ENCODE assay signal across 19 cellular contexts in genomic region chr2:196372811-196373664, GRCh38.
DNase-seq lines count a peak whose midpoint lies in the region; ATAC-seq and TF ChIP-seq lines count a peak whose summit lies in the region.
"Had no signal": no experiment of that assay in that cellular context is flagged by ENCODE, and none has a peak within 500 bp of the region (broad histone marks: within the 10 kb centered on the region; RNA-seq: fewer than 3 reads in every experiment).

No MANE protein-coding gene starts in this region.

- CTCF ChIA-PET in activated naive CD4-positive, alpha-beta T cell treated with anti-CD3 and anti-CD28 coated beads, Interleukin-2, amount 10 ng/mL, durations not matched to agents 7 days and 5 days (lab: Charles Lee), result no interaction called here

- TF ChIP-seq POLR2A in uterus (IDR thresholded peaks at IDR 0.05), result no peak

- ATAC-seq in omental fat pad (ENCODE audit: low FRiP score), result peak; percentile 86
- ATAC-seq: activated CD8-positive, alpha-beta memory T cell treated with anti-CD3 and anti-CD28 coated beads, Interleukin-2, amount 10 ng/mL, durations not matched to agents 7 days and 5 days; effector memory CD8-positive, alpha-beta T cell; Panc1; WTC11 had no signal

- intact Hi-C loops in uterus (cut with DNase I; ENCODE audit: low total_unique reads), result no loop called here

- no peaks in the 10 kb centered on the region for H3K4me1 Mint-ChIP-seq in immature natural killer cell
- H3K4me1 Mint-ChIP-seq in activated naive CD4-positive, alpha-beta T cell treated with anti-CD3 and anti-CD28 coated beads, Interleukin-2, amount 10 ng/mL, durations not matched to agents 7 days and 5 days, result no peaks in the 10 kb centered on the region
- H3K4me1 Mint-ChIP-seq: activated CD8-positive, alpha-beta memory T cell treated with anti-CD3 and anti-CD28 coated beads, Interleukin-2, amount 10 ng/mL, durations not matched to agents 7 days and 5 days had no signal

- DNase-seq in cerebellar cortex (ENCODE audit: low spot score), result peak; percentile 30
- DNase-seq in glomerular endothelial cell (ENCODE audit: extremely low read depth, low read depth, low spot score), result peak; percentile 61
- no peak for DNase-seq in omental fat pad (ENCODE audit: low spot score)
- no peak for DNase-seq in uterus
- DNase-seq in immature natural killer cell, result no peak
- no peak for DNase-seq in cortex of kidney (lab: John Stamatoyannopoulos, UW)
- DNase-seq in activated naive CD4-positive, alpha-beta T cell treated with anti-CD3 and anti-CD28 coated beads, Interleukin-2, amount 10 ng/mL, durations not matched to agents 7 days and 5 days, result no peak
- DNase-seq: activated CD8-positive, alpha-beta memory T cell treated with anti-CD3 and anti-CD28 coated beads, Interleukin-2, amount 10 ng/mL, durations not matched to agents 7 days and 5 days; activated effector memory CD4-positive, alpha-beta T cell treated with anti-CD3 and anti-CD28 coated beads, Interleukin-2, amount 50 U/mL, for 16 hours; brain microvascular endothelial cell; effector memory CD8-positive, alpha-beta T cell; HFFc6; islet precursor cell; NCI-H2081; NCI-H526; ovary had no signal

- TF ChIP-seq CTCF in omental fat pad (IDR thresholded peaks at IDR 0.05) (no peak), uterus (IDR thresholded peaks at IDR 0.05) (no peak)

- peaks cover 0 to 14% (median 3%) of the 10 kb centered on the region in 6 donors for H3K9me3 Mint-ChIP-seq in immature natural killer cell
- H3K9me3 Mint-ChIP-seq in activated naive CD4-positive, alpha-beta T cell treated with anti-CD3 and anti-CD28 coated beads, Interleukin-2, amount 10 ng/mL, durations not matched to agents 7 days and 5 days, result peaks cover 8% of the 10 kb centered on the region

- H3K9me3 ChIP-seq in uterus, result no peaks in the 10 kb centered on the region
- H3K9me3 ChIP-seq: ovary had no signal

- H3K27me3 Mint-ChIP-seq in immature natural killer cell (ENCODE audit: low read depth in 3 of 3), result peaks cover 1 to 7% (median 3%) of the 10 kb centered on the region in 3 donors
- H3K27me3 Mint-ChIP-seq in activated naive CD4-positive, alpha-beta T cell treated with anti-CD3 and anti-CD28 coated beads, Interleukin-2, amount 10 ng/mL, durations not matched to agents 7 days and 5 days, result peaks cover 7% of the 10 kb centered on the region

- H3K36me3 Mint-ChIP-seq in immature natural killer cell, result no peaks in the 10 kb centered on the region
- no peaks in the 10 kb centered on the region for H3K36me3 Mint-ChIP-seq in activated naive CD4-positive, alpha-beta T cell treated with anti-CD3 and anti-CD28 coated beads, Interleukin-2, amount 10 ng/mL, durations not matched to agents 7 days and 5 days
- H3K36me3 Mint-ChIP-seq: WTC11 had no signal

- no peaks in the 10 kb centered on the region for H3K27me3 ChIP-seq in uterus
- H3K27me3 ChIP-seq: brain microvascular endothelial cell, ovary had no signal

- H3K36me3 ChIP-seq in uterus, result no peaks in the 10 kb centered on the region
- H3K36me3 ChIP-seq: brain microvascular endothelial cell, ovary had no signal

- H3K4me3 Mint-ChIP-seq in immature natural killer cell, result no peak overlapping the region
- no peak overlapping the region for H3K4me3 Mint-ChIP-seq in activated naive CD4-positive, alpha-beta T cell treated with anti-CD3 and anti-CD28 coated beads, Interleukin-2, amount 10 ng/mL, durations not matched to agents 7 days and 5 days
- H3K4me3 Mint-ChIP-seq: activated CD8-positive, alpha-beta memory T cell treated with anti-CD3 and anti-CD28 coated beads, Interleukin-2, amount 10 ng/mL, durations not matched to agents 7 days and 5 days; effector memory CD8-positive, alpha-beta T cell; HFFc6; stimulated activated naive CD8-positive, alpha-beta T cell treated with anti-CD3 and anti-CD28 coated beads, Interleukin-15, Interleukin-2, amounts not matched to agents 100 ng/mL and 50 ng/mL, for 24 hours; WTC11 had no signal

- H3K27ac Mint-ChIP-seq in immature natural killer cell, result no peak overlapping the region
- H3K27ac Mint-ChIP-seq in activated naive CD4-positive, alpha-beta T cell treated with anti-CD3 and anti-CD28 coated beads, Interleukin-2, amount 10 ng/mL, durations not matched to agents 7 days and 5 days, result no peak overlapping the region
- H3K27ac Mint-ChIP-seq: activated CD8-positive, alpha-beta memory T cell treated with anti-CD3 and anti-CD28 coated beads, Interleukin-2, amount 10 ng/mL, durations not matched to agents 7 days and 5 days; effector memory CD8-positive, alpha-beta T cell; HFFc6; stimulated activated naive CD8-positive, alpha-beta T cell treated with anti-CD3 and anti-CD28 coated beads, Interleukin-15, Interleukin-2, amounts not matched to agents 100 ng/mL and 50 ng/mL, for 24 hours; WTC11 had no signal

- peak overlapping the region; percentile 41 to 73 for H3K27ac ChIP-seq in uterus
- H3K27ac ChIP-seq: brain microvascular endothelial cell, ovary had no signal

- H3K4me3 ChIP-seq in uterus, result no peak overlapping the region
- H3K4me3 ChIP-seq: ovary had no signal

- H3K4me1 ChIP-seq in uterus, result no peaks in the 10 kb centered on the region

Comparison
In these comparisons a context has a peak if more than half of its experiments do, and no peak if none do; other contexts are left out.
1. DNase-seq: peak in cerebellar cortex (single experiment) and glomerular endothelial cell (single experiment); none in omental fat pad (single experiment), uterus (0 of 2), immature natural killer cell (0 of 3), cortex of kidney (single experiment) and activated naive CD4-positive, alpha-beta T cell treated with anti-CD3 and anti-CD28 coated beads, Interleukin-2, amount 10 ng/mL, durations not matched to agents 7 days and 5 days (single experiment).